In the genomic region with DNA sequence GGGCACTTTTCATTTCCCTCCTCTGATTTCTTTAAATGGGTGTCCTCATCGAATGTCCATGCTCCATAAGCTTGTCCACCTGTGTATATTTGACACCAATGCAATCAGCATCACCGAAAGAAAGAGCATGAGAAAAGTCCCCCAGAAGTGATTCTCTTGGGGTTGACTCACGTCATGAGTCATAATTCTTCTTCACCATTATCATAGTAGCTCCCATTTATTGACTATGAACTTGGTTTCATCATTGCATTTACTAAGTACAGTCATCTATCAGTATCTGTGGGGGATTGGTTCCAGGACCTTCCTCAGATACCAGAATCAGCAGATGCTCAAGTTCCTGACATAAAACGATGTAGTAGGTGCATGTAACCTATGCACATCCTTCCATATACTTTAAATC, we compare ENCODE assay signal across 10 cellular contexts.
A peak's percentile ranks its signal among the peaks of the same experiment; 100 is the strongest.
DNase-seq lines count a peak whose midpoint lies in the region; ATAC-seq and TF ChIP-seq lines count a peak whose summit lies in the region.
"Had no signal": no experiment of that assay in that cellular context is flagged by ENCODE, and none has a peak within 500 bp of the region (broad histone marks: within the 10 kb centered on the region; RNA-seq: fewer than 3 reads in every experiment).

No MANE protein-coding gene starts in this region.

- no TSS peak for BruUV-seq in PC-3 (replicated peaks; lab: Mats Ljungman, UMichigan)

- no peak for ATAC-seq in PC-3
- ATAC-seq in psoas muscle: no peak
- no peak for ATAC-seq in WTC11

- POLR2A ChIA-PET in PC-3 (lab: Charles Lee; ENCODE audit: unreplicated experiment): no interaction called here
- POLR2A ChIA-PET in HEK293T (lab: Yijun Ruan, JAX): no interaction called here
- POLR2A ChIA-PET in WTC11 (lab: Charles Lee): no interaction called here

- H3K9me3 ChIP-seq in PC-3 (ENCODE audit: low read length): no peaks in the 10 kb centered on the region
- no peaks in the 10 kb centered on the region for H3K9me3 ChIP-seq in psoas muscle

- no peak for TF ChIP-seq CTCF in GM12865 (IDR thresholded peaks at IDR 0.05; ENCODE audit: insufficient read depth, low read depth, low read length, missing control alignments)
- TF ChIP-seq CTCF in PC-3 (conservative IDR thresholded peaks at IDR 0.05; ENCODE audit: low read depth, low read length): no peak
- no peak for TF ChIP-seq CTCF in fibroblast of mammary gland (conservative IDR thresholded peaks at IDR 0.05; ENCODE audit: control insufficient read depth, insufficient read depth, low read depth, low read length)
- no peak for TF ChIP-seq CTCF in psoas muscle (IDR thresholded peaks at IDR 0.05)
- TF ChIP-seq CTCF in WTC11 (IDR thresholded peaks at IDR 0.05): no peak

- H4K20me1 ChIP-seq in PC-3 (ENCODE audit: low read length): no peaks in the 10 kb centered on the region

- CTCF ChIA-PET in PC-3 (lab: Charles Lee): no interaction called here
- CTCF ChIA-PET in HEK293T (lab: Yijun Ruan, JAX): no interaction called here
- CTCF ChIA-PET in WTC11 (lab: Charles Lee): no interaction called here

- H3K79me2 ChIP-seq in PC-3 (ENCODE audit: low read length): no peaks in the 10 kb centered on the region

- peaks cover 43% of the 10 kb centered on the region for H3K4me1 ChIP-seq in PC-3 (ENCODE audit: insufficient read depth, low read length)
- H3K4me1 ChIP-seq in psoas muscle: no peaks in the 10 kb centered on the region

- no peaks in the 10 kb centered on the region for H3K9me2 ChIP-seq in PC-3 (replicated peaks; ENCODE audit: low read length)

- H3K36me3 Mint-ChIP-seq in WTC11: no peaks in the 10 kb centered on the region

- H3K4me3 ChIP-seq in GM12865 (ENCODE audit: low read depth, low read length) (no peak overlapping the region), PC-3 (ENCODE audit: low read length) (no peak overlapping the region), fibroblast of mammary gland (ENCODE audit: control insufficient read depth, low read depth, low read length) (no peak overlapping the region), psoas muscle (no peak overlapping the region)
- H3K4me3 ChIP-seq: cardiac muscle cell had no signal

- H3K4me3 Mint-ChIP-seq in WTC11: no peak overlapping the region
- H3K4me3 Mint-ChIP-seq: activated T-helper 1 cell treated with anti-CD3 and anti-CD28 coated beads, Interleukin-12 subunit alpha, Interleukin-12 subunit beta, Interleukin-2, Interleukin-4 antibody, amounts not matched to agents 30 ng/mL and 10 ng/mL and 1 ng/mL, durations not matched to agents 14 hours and 24 hours and 36 hours had no signal

- H3K27ac ChIP-seq in PC-3 (ENCODE audit: low read length) (no peak overlapping the region), psoas muscle (no peak overlapping the region)
- H3K27ac ChIP-seq: cardiac muscle cell had no signal

- 51 to 75% (median 65%) methylated on average over 4 of the region's 4 CpGs for WGBS in psoas muscle, 3 donors

- H3K4me1 Mint-ChIP-seq in WTC11: no peaks in the 10 kb centered on the region

- DNase-seq in AG08395 (ENCODE audit: low spot score) (peak; percentile 26), GM12865 (ENCODE audit: low read depth) (peak; percentile 35), PC-3 (peak; percentile 80), fibroblast of mammary gland (ENCODE audit: low read depth) (peak; percentile 91), HEK293T (ENCODE audit: extremely low spot score) (no peak), psoas muscle (no peak), SKM-1 treated with dmso at 0.1 percent for 144 hours (lab: John Stamatoyannopoulos, UW; ENCODE audit: unreplicated experiment) (no peak), WTC11 (ENCODE audit: low spot score) (no peak)

- H3K9ac ChIP-seq in PC-3 (ENCODE audit: low read length): no peak overlapping the region

- no peaks in the 10 kb centered on the region for H3K36me3 ChIP-seq in PC-3 (ENCODE audit: low read depth, low read length)
- no peaks in the 10 kb centered on the region for H3K36me3 ChIP-seq in psoas muscle (ENCODE audit: insufficient read depth in 1 of 2, low read depth in 1 of 2)
- H3K36me3 ChIP-seq: cardiac muscle cell had no signal

- H3K27me3 ChIP-seq in PC-3 (ENCODE audit: low read length) (no peaks in the 10 kb centered on the region), psoas muscle (ENCODE audit: insufficient read depth in 3 of 3, low read length in 2 of 3) (no peaks in the 10 kb centered on the region)
- H3K27me3 ChIP-seq: cardiac muscle cell had no signal

- peaks cover 5% of the 10 kb centered on the region; the same call in 1 of the 2 replicates for H3K27me3 Mint-ChIP-seq in WTC11 (ENCODE audit: low read depth)

- H3K4me2 ChIP-seq in PC-3 (ENCODE audit: low read length): no peak overlapping the region

- H3F3A ChIP-seq in PC-3 (ENCODE audit: low read length, unreplicated experiment): no peaks in the 10 kb centered on the region

- no peak overlapping the region for H2AFZ ChIP-seq in PC-3 (ENCODE audit: low read length)

- no peak overlapping the region for H3K27ac Mint-ChIP-seq in WTC11
- H3K27ac Mint-ChIP-seq: activated T-helper 1 cell treated with anti-CD3 and anti-CD28 coated beads, Interleukin-12 subunit alpha, Interleukin-12 subunit beta, Interleukin-2, Interleukin-4 antibody, amounts not matched to agents 30 ng/mL and 10 ng/mL and 1 ng/mL, durations not matched to agents 14 hours and 24 hours and 36 hours had no signal

- no peaks in the 10 kb centered on the region for H3K9me3 Mint-ChIP-seq in WTC11
- H3K9me3 Mint-ChIP-seq: activated T-helper 1 cell treated with anti-CD3 and anti-CD28 coated beads, Interleukin-12 subunit alpha, Interleukin-12 subunit beta, Interleukin-2, Interleukin-4 antibody, amounts not matched to agents 30 ng/mL and 10 ng/mL and 1 ng/mL, durations not matched to agents 14 hours and 24 hours and 36 hours had no signal

- intact Hi-C loops in PC-3 (cut with micrococcal nuclease) (no loop called here), psoas muscle (cut with DNase I) (no loop called here)

TF ChIP-seq in HEK293T, 16 proteins besides CTCF, POLR2A, EP300 and RAD21:
- TF ChIP-seq FOXM1 (IDR thresholded peaks at IDR 0.05; ENCODE audit: borderline replicate concordance) (no peak), BHLHE40 (IDR thresholded peaks at IDR 0.05; ENCODE audit: borderline replicate concordance) (no peak), TARDBP (IDR thresholded peaks at IDR 0.05) (no peak), FOXK2 (IDR thresholded peaks at IDR 0.05) (no peak), L3MBTL2 (conservative IDR thresholded peaks at IDR 0.05) (no peak), ELF4 (IDR thresholded peaks at IDR 0.05) (no peak), LEF1 (IDR thresholded peaks at IDR 0.05; ENCODE audit: borderline replicate concordance) (no peak), ARNT (IDR thresholded peaks at IDR 0.05) (no peak), HDGF (IDR thresholded peaks at IDR 0.05; ENCODE audit: borderline replicate concordance) (no peak), FOXA1 (IDR thresholded peaks at IDR 0.05) (no peak), SUZ12 (IDR thresholded peaks at IDR 0.05) (no peak), CTBP1 (IDR thresholded peaks at IDR 0.05; ENCODE audit: borderline replicate concordance) (no peak), ZNF384 (IDR thresholded peaks at IDR 0.05) (no peak), NFRKB (IDR thresholded peaks at IDR 0.05) (no peak), SP1 (IDR thresholded peaks at IDR 0.05) (no peak)
- TF ChIP-seq, protein P1, sequence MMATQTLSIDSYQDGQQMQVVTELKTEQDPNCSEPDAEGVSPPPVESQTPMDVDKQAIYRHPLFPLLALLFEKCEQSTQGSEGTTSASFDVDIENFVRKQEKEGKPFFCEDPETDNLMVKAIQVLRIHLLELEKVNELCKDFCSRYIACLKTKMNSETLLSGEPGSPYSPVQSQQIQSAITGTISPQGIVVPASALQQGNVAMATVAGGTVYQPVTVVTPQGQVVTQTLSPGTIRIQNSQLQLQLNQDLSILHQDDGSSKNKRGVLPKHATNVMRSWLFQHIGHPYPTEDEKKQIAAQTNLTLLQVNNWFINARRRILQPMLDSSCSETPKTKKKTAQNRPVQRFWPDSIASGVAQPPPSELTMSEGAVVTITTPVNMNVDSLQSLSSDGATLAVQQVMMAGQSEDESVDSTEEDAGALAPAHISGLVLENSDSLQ (IDR thresholded peaks at IDR 0.05): no peak

TF ChIP-seq in WTC11, 78 proteins besides CTCF, POLR2A, EP300 and RAD21 (continues in another document):
- TF ChIP-seq ZNF317 (CRISPR knock-in tag; IDR thresholded peaks at IDR 0.05; ENCODE audit: borderline replicate concordance, low read depth) (no peak), ATF6 (CRISPR knock-in tag; IDR thresholded peaks at IDR 0.05) (no peak), NFATC4 (CRISPR knock-in tag; IDR thresholded peaks at IDR 0.05) (no peak), MLX (CRISPR knock-in tag; IDR thresholded peaks at IDR 0.05) (no peak), JUN (CRISPR knock-in tag; IDR thresholded peaks at IDR 0.05) (no peak), RELA (CRISPR knock-in tag; IDR thresholded peaks at IDR 0.05; ENCODE audit: borderline replicate concordance) (no peak), ETV6 (CRISPR knock-in tag; IDR thresholded peaks at IDR 0.05) (no peak), NR2C2 (CRISPR knock-in tag; IDR thresholded peaks at IDR 0.05) (no peak), TCF7 (CRISPR knock-in tag; IDR thresholded peaks at IDR 0.05; ENCODE audit: low read depth) (no peak), NFYB (CRISPR knock-in tag; conservative IDR thresholded peaks at IDR 0.05; ENCODE audit: low read depth) (no peak)
- TF ChIP-seq, protein P2, sequence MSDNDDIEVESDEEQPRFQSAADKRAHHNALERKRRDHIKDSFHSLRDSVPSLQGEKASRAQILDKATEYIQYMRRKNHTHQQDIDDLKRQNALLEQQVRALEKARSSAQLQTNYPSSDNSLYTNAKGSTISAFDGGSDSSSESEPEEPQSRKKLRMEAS (CRISPR knock-in tag; IDR thresholded peaks at IDR 0.05): no peak

Comparison
In these comparisons a context has a peak if more than half of its experiments do, and no peak if none do; other contexts are left out.
1. DNase-seq: peak in AG08395 (single experiment), GM12865 (single experiment), PC-3 (single experiment) and fibroblast of mammary gland (single experiment); none in HEK293T (single experiment), psoas muscle (0 of 2), SKM-1 treated with dmso at 0.1 percent for 144 hours (single experiment) and WTC11 (single experiment).